10 cellular contexts compared by ENCODE assay signal in the genomic region with DNA sequence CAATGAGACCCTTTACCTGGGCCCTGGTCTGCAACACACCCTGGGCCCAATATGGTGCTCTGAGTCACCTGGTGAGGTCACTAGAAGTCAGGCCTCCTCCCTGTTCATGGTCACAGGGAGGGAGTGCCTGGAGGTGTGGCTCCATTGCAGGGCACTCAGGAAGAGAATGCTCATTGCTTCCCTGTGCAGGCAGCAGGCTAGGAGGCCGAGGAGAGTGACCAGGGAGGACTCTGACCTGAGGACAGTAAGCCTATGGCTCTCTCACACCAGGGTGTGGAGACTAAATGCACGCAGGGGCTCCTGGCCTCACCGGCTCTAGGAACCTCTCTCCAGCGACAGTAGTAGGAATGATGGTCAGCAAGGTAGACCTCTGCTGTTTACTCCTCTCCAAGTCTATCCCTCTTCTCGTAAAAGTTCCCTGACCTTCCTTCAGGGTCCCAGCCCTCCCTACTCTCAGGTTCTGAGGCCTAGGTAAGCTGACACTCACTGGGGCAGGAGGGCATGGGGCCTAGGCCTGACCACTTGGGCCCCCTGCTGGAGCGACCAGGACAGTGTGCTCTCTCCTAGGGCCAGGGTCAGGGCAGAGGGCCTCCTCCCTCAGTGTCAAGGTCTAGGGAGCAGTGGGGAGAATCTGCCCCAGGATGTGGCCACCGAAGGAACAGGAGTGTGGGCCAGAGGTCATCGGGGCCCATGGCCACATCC. TPM values are rescaled to one million over a fixed set of nuclear protein-coding genes. Genes with fewer than 3 reads are reported as not detected.
DNase-seq lines count a peak whose midpoint lies in the region; ATAC-seq and TF ChIP-seq lines count a peak whose summit lies in the region.
"Had no signal": no experiment of that assay in that cellular context is flagged by ENCODE, and none has a peak within 500 bp of the region (broad histone marks: within the 10 kb centered on the region; RNA-seq: fewer than 3 reads in every experiment).

No MANE protein-coding gene starts in this region.

- CTCF ChIA-PET in activated CD8-positive, alpha-beta T cell treated with anti-CD3 and anti-CD28 coated beads, Interleukin-2, amount 10 ng/mL, durations not matched to agents 7 days and 5 days (lab: Charles Lee): no interaction called here

- H3K4me3 Mint-ChIP-seq in activated CD8-positive, alpha-beta T cell treated with anti-CD3 and anti-CD28 coated beads, Interleukin-2, amount 10 ng/mL, durations not matched to agents 7 days and 5 days: no peak overlapping the region

- peaks cover 0 to 4% (median 3%) of the 10 kb centered on the region in 3 donors for H3K9me3 ChIP-seq in adrenal gland (replicated peaks in 1 of 3)

- no peak overlapping the region for H3K27ac Mint-ChIP-seq in activated CD8-positive, alpha-beta T cell treated with anti-CD3 and anti-CD28 coated beads, Interleukin-2, amount 10 ng/mL, durations not matched to agents 7 days and 5 days

- no peak overlapping the region for H3K4me3 ChIP-seq in GM12875 (ENCODE audit: low read depth, low read length)
- H3K4me3 ChIP-seq in adrenal gland: no peak overlapping the region

- no peaks in the 10 kb centered on the region for H3K36me3 ChIP-seq in adrenal gland (replicated peaks in 1 of 2)

- ATAC-seq in SK-N-SH treated with all-trans-retinoic acid at 6 μM for 48 hours: peak; percentile 74
- peak; percentile 41 to 63 for ATAC-seq in left cardiac atrium
- ATAC-seq in sciatic nerve: peak; percentile 48
- ATAC-seq in GM19351 (IDR thresholded peaks at IDR 0.05; ENCODE audit: unreplicated experiment): no peak
- ATAC-seq in GM19455 (IDR thresholded peaks at IDR 0.05; ENCODE audit: unreplicated experiment): no peak
- ATAC-seq in activated CD8-positive, alpha-beta T cell treated with anti-CD3 and anti-CD28 coated beads, Interleukin-2, amount 10 ng/mL, durations not matched to agents 7 days and 5 days: no peak

- 78 to 85% (median 81%) methylated on average over 5 to 8 of the region's 8 CpGs for WGBS in adrenal gland, 4 donors

- H3K27me3 ChIP-seq in adrenal gland: no peaks in the 10 kb centered on the region

- no peaks in the 10 kb centered on the region for H3K9me3 Mint-ChIP-seq in activated CD8-positive, alpha-beta T cell treated with anti-CD3 and anti-CD28 coated beads, Interleukin-2, amount 10 ng/mL, durations not matched to agents 7 days and 5 days (ENCODE audit: insufficient read depth)

- H3K4me1 ChIP-seq in adrenal gland (replicated peaks in 1 of 2): no peaks in the 10 kb centered on the region
- H3K4me1 ChIP-seq: parathyroid adenoma had no signal

- no peaks in the 10 kb centered on the region for H3K4me1 Mint-ChIP-seq in activated CD8-positive, alpha-beta T cell treated with anti-CD3 and anti-CD28 coated beads, Interleukin-2, amount 10 ng/mL, durations not matched to agents 7 days and 5 days (ENCODE audit: low read depth)

- no peak overlapping the region for H3K27ac ChIP-seq in adrenal gland
- H3K27ac ChIP-seq: parathyroid adenoma had no signal

- no peak for TF ChIP-seq POLR2A in adrenal gland (IDR thresholded peaks at IDR 0.05)

- intact Hi-C loops in left cardiac atrium (cut with DNase I) (no loop called here), sciatic nerve (cut with DNase I) (no loop called here), adrenal gland (cut with DNase I) (no loop called here)

- POLR2A ChIA-PET in activated CD8-positive, alpha-beta T cell treated with anti-CD3 and anti-CD28 coated beads, Interleukin-2, amount 10 ng/mL, durations not matched to agents 7 days and 5 days (lab: Charles Lee): no interaction called here

- no peaks in the 10 kb centered on the region for H3K27me3 Mint-ChIP-seq in activated CD8-positive, alpha-beta T cell treated with anti-CD3 and anti-CD28 coated beads, Interleukin-2, amount 10 ng/mL, durations not matched to agents 7 days and 5 days (ENCODE audit: low read depth)

- DNase-seq in left cardiac atrium (no peak), sciatic nerve (ENCODE audit: low spot score) (no peak), adrenal gland (no peak)
- no peak for DNase-seq in activated CD8-positive, alpha-beta T cell treated with anti-CD3 and anti-CD28 coated beads, Interleukin-2, amount 10 ng/mL, durations not matched to agents 7 days and 5 days
- DNase-seq: amniotic stem cell had no signal

- peak; percentile 15; the same call in 1 of the 2 replicates for TF ChIP-seq CTCF in GM12875 (IDR thresholded peaks at IDR 0.05; ENCODE audit: borderline replicate concordance, insufficient read depth, low read depth, low read length)
- no peak for TF ChIP-seq CTCF in adrenal gland (IDR thresholded peaks at IDR 0.05)

- H3K36me3 Mint-ChIP-seq in activated CD8-positive, alpha-beta T cell treated with anti-CD3 and anti-CD28 coated beads, Interleukin-2, amount 10 ng/mL, durations not matched to agents 7 days and 5 days (ENCODE audit: low read depth): no peaks in the 10 kb centered on the region

TF ChIP-seq in SK-N-SH treated with all-trans-retinoic acid at 6 μM for 48 hours, 23 proteins besides CTCF, POLR2A, EP300 and RAD21:
- TF ChIP-seq ZFP3 (CRISPR knock-in tag; IDR thresholded peaks at IDR 0.05) (no peak), PPARA (CRISPR knock-in tag; IDR thresholded peaks at IDR 0.05; ENCODE audit: borderline replicate concordance) (no peak), RARB (CRISPR knock-in tag; IDR thresholded peaks at IDR 0.05) (no peak), ZNF565 (CRISPR knock-in tag; conservative IDR thresholded peaks at IDR 0.05; ENCODE audit: low read depth) (no peak), ESRRG (CRISPR knock-in tag; IDR thresholded peaks at IDR 0.05) (no peak)
- TF ChIP-seq, protein P1, sequence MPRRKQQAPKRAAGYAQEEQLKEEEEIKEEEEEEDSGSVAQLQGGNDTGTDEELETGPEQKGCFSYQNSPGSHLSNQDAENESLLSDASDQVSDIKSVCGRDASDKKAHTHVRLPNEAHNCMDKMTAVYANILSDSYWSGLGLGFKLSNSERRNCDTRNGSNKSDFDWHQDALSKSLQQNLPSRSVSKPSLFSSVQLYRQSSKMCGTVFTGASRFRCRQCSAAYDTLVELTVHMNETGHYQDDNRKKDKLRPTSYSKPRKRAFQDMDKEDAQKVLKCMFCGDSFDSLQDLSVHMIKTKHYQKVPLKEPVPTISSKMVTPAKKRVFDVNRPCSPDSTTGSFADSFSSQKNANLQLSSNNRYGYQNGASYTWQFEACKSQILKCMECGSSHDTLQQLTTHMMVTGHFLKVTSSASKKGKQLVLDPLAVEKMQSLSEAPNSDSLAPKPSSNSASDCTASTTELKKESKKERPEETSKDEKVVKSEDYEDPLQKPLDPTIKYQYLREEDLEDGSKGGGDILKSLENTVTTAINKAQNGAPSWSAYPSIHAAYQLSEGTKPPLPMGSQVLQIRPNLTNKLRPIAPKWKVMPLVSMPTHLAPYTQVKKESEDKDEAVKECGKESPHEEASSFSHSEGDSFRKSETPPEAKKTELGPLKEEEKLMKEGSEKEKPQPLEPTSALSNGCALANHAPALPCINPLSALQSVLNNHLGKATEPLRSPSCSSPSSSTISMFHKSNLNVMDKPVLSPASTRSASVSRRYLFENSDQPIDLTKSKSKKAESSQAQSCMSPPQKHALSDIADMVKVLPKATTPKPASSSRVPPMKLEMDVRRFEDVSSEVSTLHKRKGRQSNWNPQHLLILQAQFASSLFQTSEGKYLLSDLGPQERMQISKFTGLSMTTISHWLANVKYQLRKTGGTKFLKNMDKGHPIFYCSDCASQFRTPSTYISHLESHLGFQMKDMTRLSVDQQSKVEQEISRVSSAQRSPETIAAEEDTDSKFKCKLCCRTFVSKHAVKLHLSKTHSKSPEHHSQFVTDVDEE (CRISPR knock-in tag; IDR thresholded peaks at IDR 0.05): no peak

RNA-seq across cellular contexts. Expression of gene SLCO2A1, which starts 9.6 kb away (rescaled TPM):
- total RNA-seq in left cardiac atrium (10 to 100 TPM; 15.4 to 67.6 TPM), sciatic nerve (34.1 TPM), adrenal gland (100 to 1,000 TPM in 2 of 8 donors, 10 to 100 TPM in 6; 13.4 to 141 (median 38.3) TPM)
- 10 to 100 TPM; 21.0 to 67.8 (median 25.4) TPM for polyA plus RNA-seq in adrenal gland
- not detected for total RNA-seq in activated CD8-positive, alpha-beta T cell treated with anti-CD3 and anti-CD28 coated beads, Interleukin-2, amount 10 ng/mL, durations not matched to agents 7 days and 5 days

Comparison
In these comparisons a context has a peak if more than half of its experiments do, and no peak if none do; other contexts are left out.
1. ATAC-seq: peak in SK-N-SH treated with all-trans-retinoic acid at 6 μM for 48 hours (single experiment), left cardiac atrium (2 of 2) and sciatic nerve (single experiment); none in GM19351 (single experiment), GM19455 (single experiment) and activated CD8-positive, alpha-beta T cell treated with anti-CD3 and anti-CD28 coated beads, Interleukin-2, amount 10 ng/mL, durations not matched to agents 7 days and 5 days (single experiment).
2. RNA of gene SLCO2A1, which starts 9.6 kb away (total RNA-seq): 15.4 to 67.6 TPM in left cardiac atrium, 13.4 to 141 TPM in adrenal gland and 34.1 TPM in sciatic nerve (single experiment); not detected in activated CD8-positive, alpha-beta T cell treated with anti-CD3 and anti-CD28 coated beads, Interleukin-2, amount 10 ng/mL, durations not matched to agents 7 days and 5 days; every median in the first group is over 10 times any median in the second.